Comparison of ENCODE assay signal across 8 cellular contexts in genomic region chr16:30902070-30902972, GRCh38. TPM values are rescaled to one million over a fixed set of nuclear protein-coding genes. Genes with fewer than 3 reads are reported as not detected.
DNase-seq lines count a peak whose midpoint lies in the region; ATAC-seq lines count a peak whose summit lies in the region.

No MANE protein-coding gene starts in this region.

- peaks cover 13% of the 10 kb centered on the region for H3K36me3 Mint-ChIP-seq in dendritic cell treated with granulocyte-macrophage colony-stimulating factor and Interleukin-4, amounts not matched to agents 40 ng/mL and 50 ng/mL, for 4 days (ENCODE audit: low read depth)

- peak overlapping the region; percentile 96 for H3K4me3 Mint-ChIP-seq in dendritic cell treated with granulocyte-macrophage colony-stimulating factor and Interleukin-4, amounts not matched to agents 40 ng/mL and 50 ng/mL, for 4 days

- intact Hi-C loops in dendritic cell treated with granulocyte-macrophage colony-stimulating factor and Interleukin-4, amounts not matched to agents 40 ng/mL and 50 ng/mL, for 4 days (cut with micrococcal nuclease), result loop anchor here (2.0 to 5.0 kb wide), 2 partner anchors 28 to 60 kb away; no protein-coding TSS in a partner anchor

- DNase-seq in Caki2 (ENCODE audit: low read depth), result peak; percentile 74
- DNase-seq in LoVo (ENCODE audit: low spot score), result peak; percentile 76
- peak in 3 of 4 experiments; percentile 14 to 51 (median 41) for DNase-seq in activated CD4-positive, CD25-positive, alpha-beta regulatory T cell (lab: John Stamatoyannopoulos, UW)
- DNase-seq in left lobe of liver (ENCODE audit: low spot score), result peak; percentile 79
- peak; percentile 49 for DNase-seq in stimulated activated CD4-positive, alpha-beta T cell treated with anti-CD3 and anti-CD28 coated beads, Interleukin-4, amount 100 ng/mL, for 24 hours

- ATAC-seq in GM19372 (IDR thresholded peaks at IDR 0.05; ENCODE audit: low read depth, unreplicated experiment), result peak; percentile 77
- ATAC-seq in left lobe of liver, result peak; percentile 96
- no peak for ATAC-seq in GM21528 (IDR thresholded peaks at IDR 0.05; ENCODE audit: low FRiP score, unreplicated experiment)

- no peaks in the 10 kb centered on the region for H3K27me3 Mint-ChIP-seq in dendritic cell treated with granulocyte-macrophage colony-stimulating factor and Interleukin-4, amounts not matched to agents 40 ng/mL and 50 ng/mL, for 4 days

- H3K9me3 Mint-ChIP-seq in dendritic cell treated with granulocyte-macrophage colony-stimulating factor and Interleukin-4, amounts not matched to agents 40 ng/mL and 50 ng/mL, for 4 days, result no peaks in the 10 kb centered on the region

- H3K27ac Mint-ChIP-seq in dendritic cell treated with granulocyte-macrophage colony-stimulating factor and Interleukin-4, amounts not matched to agents 40 ng/mL and 50 ng/mL, for 4 days, result peak overlapping the region; percentile 98

- peaks cover 38% of the 10 kb centered on the region for H3K4me1 Mint-ChIP-seq in dendritic cell treated with granulocyte-macrophage colony-stimulating factor and Interleukin-4, amounts not matched to agents 40 ng/mL and 50 ng/mL, for 4 days (ENCODE audit: low read depth)

- in situ Hi-C loops in Caki2 (cut with HindIII; ENCODE audit: low pct_unique_long_range_greater_than_20kb, low sequenced_read_pairs), result no loop called here

RNA-seq across cellular contexts. Expression of gene CTF1, which starts 5.9 kb away (rescaled TPM):
- total RNA-seq in Caki2 (2014; rRNA removed; shearing (Covaris generic); ENCODE audit: low replicate concordance), result 0.84 and 2.9 TPM in 2 replicates
- 0.58 TPM for total RNA-seq in left lobe of liver

RNA-seq across cellular contexts. Expression of gene BCL7C, which starts 8.4 kb away (rescaled TPM):
- total RNA-seq in Caki2 (2014; rRNA removed; shearing (Covaris generic); ENCODE audit: low replicate concordance), result 154 and 157 TPM in 2 replicates
- 6.2 TPM for total RNA-seq in left lobe of liver

RNA-seq across cellular contexts. Expression of gene FBXL19, which starts 21.1 kb away (rescaled TPM):
- total RNA-seq in Caki2 (2014; rRNA removed; shearing (Covaris generic); ENCODE audit: low replicate concordance), result 51.9 and 58.5 TPM in 2 replicates
- 3.6 TPM for total RNA-seq in left lobe of liver

RNA-seq across cellular contexts. Expression of gene ORAI3, which starts 46.5 kb away (rescaled TPM):
- 82.7 and 96.5 TPM in 2 replicates for total RNA-seq in Caki2 (2014; rRNA removed; shearing (Covaris generic); ENCODE audit: low replicate concordance)
- total RNA-seq in left lobe of liver, result 51.3 TPM

RNA-seq across cellular contexts. Expression of gene SETD1A, which starts 55.2 kb away (rescaled TPM):
- total RNA-seq in Caki2 (2014; rRNA removed; shearing (Covaris generic); ENCODE audit: low replicate concordance), result 0.81 and 1.2 TPM in 2 replicates
- 8.2 TPM for total RNA-seq in left lobe of liver

Comparison
In these comparisons a context has a peak if more than half of its experiments do, and no peak if none do; other contexts are left out.
1. RNA of gene BCL7C, which starts 8.4 kb away (total RNA-seq): 154 to 157 TPM in Caki2; 6.2 TPM in left lobe of liver (single experiment); every median in the first group is over 10 times any median in the second.
2. RNA of gene FBXL19, which starts 21.1 kb away (total RNA-seq): 51.9 to 58.5 TPM in Caki2; 3.6 TPM in left lobe of liver (single experiment); every median in the first group is over 10 times any median in the second.
3. Peak in every context shown above with its lines, with median percentiles within 50 percentile points of each other: DNase-seq.